ENCODE assay signal across 33 cellular contexts in the genomic region with DNA sequence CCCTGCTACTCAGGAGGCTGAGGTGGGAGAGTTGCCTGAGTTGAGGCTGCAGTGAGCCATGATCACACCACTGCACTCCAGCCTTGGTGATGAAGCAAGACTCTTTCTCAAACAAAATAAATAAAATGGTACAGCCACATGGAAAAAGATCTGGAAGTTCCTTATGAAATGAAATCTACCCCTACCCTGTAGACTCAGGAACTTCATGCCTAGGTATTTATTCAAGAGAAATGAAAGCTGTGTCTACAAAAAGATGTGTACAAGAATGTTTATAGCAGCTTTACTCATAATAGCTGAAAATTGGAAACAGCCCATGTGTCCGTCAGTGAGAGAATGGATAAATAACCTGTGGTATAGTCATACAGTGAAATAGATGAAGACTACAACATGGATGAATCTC. TPM values are rescaled to one million over a fixed set of nuclear protein-coding genes. Genes with fewer than 3 reads are reported as not detected.
DNase-seq lines count a peak whose midpoint lies in the region; ATAC-seq and TF ChIP-seq lines count a peak whose summit lies in the region.
"Had no signal": no experiment of that assay in that cellular context is flagged by ENCODE, and none has a peak within 500 bp of the region (broad histone marks: within the 10 kb centered on the region; RNA-seq: fewer than 3 reads in every experiment).

No MANE protein-coding gene starts in this region.

- no peaks in the 10 kb centered on the region for H3K27me3 ChIP-seq in prostate gland (replicated peaks; ENCODE audit: insufficient read depth)
- H3K27me3 ChIP-seq: BE2C; BLaER1; BLaER1 treated with 17β-estradiol and CSF1 and Interleukin-3, amounts not matched to agents 10 nM and 100 nM had no signal

- 50% methylated on average over 1 of the region's 1 CpG for WGBS in prostate gland

- H3K27ac Mint-ChIP-seq in dendritic cell treated with granulocyte-macrophage colony-stimulating factor and Interleukin-4, amounts not matched to agents 40 ng/mL and 50 ng/mL, for 4 days, result peak overlapping the region; percentile 63
- H3K27ac Mint-ChIP-seq: B cell; CD4-positive, alpha-beta memory T cell; CD4-positive, alpha-beta T cell; CD4-positive, CD25-positive, alpha-beta regulatory T cell; CD8-positive, alpha-beta memory T cell; CD8-positive, alpha-beta T cell had no signal

- no peaks in the 10 kb centered on the region for H3K36me3 ChIP-seq in prostate gland
- H3K36me3 ChIP-seq: BE2C, BLaER1 had no signal

- peaks cover 24% of the 10 kb centered on the region for H3K9me3 Mint-ChIP-seq in dendritic cell treated with granulocyte-macrophage colony-stimulating factor and Interleukin-4, amounts not matched to agents 40 ng/mL and 50 ng/mL, for 4 days

- H3K4me3 ChIP-seq in LNCaP clone FGC (ENCODE audit: low read depth, low read length), result no peak overlapping the region
- H3K4me3 ChIP-seq in prostate gland, result no peak overlapping the region
- H3K4me3 ChIP-seq: A549; BLaER1; BLaER1 treated with 17β-estradiol and CSF1 and Interleukin-3, amounts not matched to agents 10 nM and 100 nM had no signal

- no peak for TF ChIP-seq POLR2A in prostate gland (IDR thresholded peaks at IDR 0.05)

- H3K27ac ChIP-seq in C4-2B (peak overlapping the region; percentile 54), prostate gland (peak overlapping the region; percentile 27 to 75)
- H3K27ac ChIP-seq: 22Rv1; A549; BLaER1; BLaER1 treated with 17β-estradiol and CSF1 and Interleukin-3, amounts not matched to agents 10 nM and 100 nM had no signal

- DNase-seq in LNCaP clone FGC (ENCODE audit: low read depth) (peak; percentile 83), prostate gland (ENCODE audit: low spot score) (peak; percentile 58), COLO668 (lab: John Stamatoyannopoulos, UW; ENCODE audit: unreplicated experiment) (no peak), 8988T (no peak)
- DNase-seq: ACHN; AML-193; BE2C; C1 segment of cervical spinal cord; Caco-2; Calu3; CD4-positive, alpha-beta memory T cell; CD4-positive, alpha-beta T cell; CD4-positive, CD25-positive, alpha-beta regulatory T cell; CD8-positive, alpha-beta memory T cell; CD8-positive, alpha-beta T cell; COR-L47; DMS 273 treated with DMSO at 0.1 percent for 48 hours; DMS153; DMS53; DMS79; DMS79 treated with DMSO at 0.1 percent for 48 hours; DND-41; EL had no signal

- no peak for ATAC-seq in GM21619 (IDR thresholded peaks at IDR 0.05; ENCODE audit: unreplicated experiment)
- no peak for ATAC-seq in GM19452 (IDR thresholded peaks at IDR 0.05; ENCODE audit: unreplicated experiment)
- ATAC-seq: A549; CD8-positive, alpha-beta T cell had no signal

- no peak overlapping the region for H3K4me3 Mint-ChIP-seq in dendritic cell treated with granulocyte-macrophage colony-stimulating factor and Interleukin-4, amounts not matched to agents 40 ng/mL and 50 ng/mL, for 4 days
- H3K4me3 Mint-ChIP-seq: B cell; CD14-positive monocyte; CD4-positive, alpha-beta memory T cell; CD4-positive, alpha-beta T cell; CD4-positive, CD25-positive, alpha-beta regulatory T cell; CD8-positive, alpha-beta memory T cell; CD8-positive, alpha-beta T cell had no signal

- peaks cover 20% of the 10 kb centered on the region for H3K36me3 Mint-ChIP-seq in dendritic cell treated with granulocyte-macrophage colony-stimulating factor and Interleukin-4, amounts not matched to agents 40 ng/mL and 50 ng/mL, for 4 days (ENCODE audit: low read depth)
- H3K36me3 Mint-ChIP-seq: CD14-positive monocyte; CD4-positive, CD25-positive, alpha-beta regulatory T cell had no signal

- H3K9me3 ChIP-seq in prostate gland, result no peaks in the 10 kb centered on the region
- H3K9me3 ChIP-seq: BE2C had no signal

- H3K4me1 ChIP-seq in prostate gland (replicated peaks), result no peaks in the 10 kb centered on the region
- H3K4me1 ChIP-seq: A549, BE2C, BLaER1, Caco-2 had no signal

- no peaks in the 10 kb centered on the region for H3K27me3 Mint-ChIP-seq in dendritic cell treated with granulocyte-macrophage colony-stimulating factor and Interleukin-4, amounts not matched to agents 40 ng/mL and 50 ng/mL, for 4 days

- intact Hi-C loops in dendritic cell treated with granulocyte-macrophage colony-stimulating factor and Interleukin-4, amounts not matched to agents 40 ng/mL and 50 ng/mL, for 4 days (cut with micrococcal nuclease), result no loop called here
- intact Hi-C loops in prostate gland (cut with DNase I), result no loop called here

- TF ChIP-seq CTCF in C4-2B (conservative IDR thresholded peaks at IDR 0.05) (no peak), LNCaP clone FGC (IDR thresholded peaks at IDR 0.05; ENCODE audit: control insufficient read depth, extremely low read depth, insufficient read depth) (no peak), prostate gland (IDR thresholded peaks at IDR 0.05) (no peak)

- H3K4me1 Mint-ChIP-seq in dendritic cell treated with granulocyte-macrophage colony-stimulating factor and Interleukin-4, amounts not matched to agents 40 ng/mL and 50 ng/mL, for 4 days (ENCODE audit: low read depth), result peaks cover 33% of the 10 kb centered on the region
- H3K4me1 Mint-ChIP-seq: CD8-positive, alpha-beta memory T cell had no signal

RNA-seq across cellular contexts. Expression of gene C6orf62, which starts 15.2 kb away (rescaled TPM):
- total RNA-seq in prostate gland, result 100 to 1,000 TPM in 1 of 2 donors, 10 to 100 TPM in 1; 95.1 to 115 TPM

RNA-seq across cellular contexts. Expression of gene GMNN, which starts 40.6 kb away (rescaled TPM):
- total RNA-seq in prostate gland, result 100 to 1,000 TPM in 1 of 2 donors, 1 to 10 TPM in 1; 9.0 to 129 TPM

Comparison
In these comparisons a context has a peak if more than half of its experiments do, and no peak if none do; other contexts are left out.
1. DNase-seq: peak in LNCaP clone FGC (single experiment) and prostate gland (single experiment); none in COLO668 (single experiment) and 8988T (single experiment).